In genomic region chr1:93344886-93345632, GRCh38 we compare ENCODE assay signal across 8 cellular contexts. TPM values are rescaled to one million over a fixed set of nuclear protein-coding genes. Genes with fewer than 3 reads are reported as not detected.
A peak's percentile ranks its signal among the peaks of the same experiment; 100 is the strongest.
DNase-seq lines count a peak whose midpoint lies in the region; ATAC-seq and TF ChIP-seq lines count a peak whose summit lies in the region.

No MANE protein-coding gene starts in this region.

- H3K4me3 ChIP-seq in dorsolateral prefrontal cortex, result peak overlapping the region; percentile 64 to 100 (median 91)
- H3K4me3 ChIP-seq in mucosa of descending colon, result peak overlapping the region; percentile 88

- H3K36me3 ChIP-seq in mucosa of descending colon (ENCODE audit: low read depth), result no peaks in the 10 kb centered on the region

- DNase-seq in COLO829 (ENCODE audit: low spot score), result peak; percentile 12
- peak; percentile 77 for DNase-seq in OCI-M1 (lab: John Stamatoyannopoulos, UW)
- DNase-seq in dorsolateral prefrontal cortex, result no peak
- DNase-seq in mucosa of descending colon, result no peak
- DNase-seq in kidney tubule cell (ENCODE audit: low spot score), result no peak
- DNase-seq in effector CD8-positive, alpha-beta T cell (lab: John Stamatoyannopoulos, UW), result no peak

- ATAC-seq in GM21619 (IDR thresholded peaks at IDR 0.05; ENCODE audit: unreplicated experiment) (peak; percentile 1), mucosa of descending colon (peak; percentile 4), HG03159 (IDR thresholded peaks at IDR 0.05; ENCODE audit: unreplicated experiment) (no peak)

- H3K27me3 ChIP-seq in dorsolateral prefrontal cortex, result no peaks in the 10 kb centered on the region

- H3K9me3 ChIP-seq in mucosa of descending colon, result no peaks in the 10 kb centered on the region

- TF ChIP-seq CTCF in dorsolateral prefrontal cortex (IDR thresholded peaks at IDR 0.05 in 54 of 56, conservative IDR thresholded peaks at IDR 0.05 in 2 of 56; ENCODE audit: low read depth in 1 of 56, partially characterized antibody in 56 of 56), result no peak
- no peak for TF ChIP-seq CTCF in mucosa of descending colon (IDR thresholded peaks at IDR 0.05)

- peak overlapping the region; percentile 70 to 98 (median 94) for H3K27ac ChIP-seq in dorsolateral prefrontal cortex

- intact Hi-C loops in dorsolateral prefrontal cortex (cut with DNase I), result loop anchor here (2.0 to 5.0 kb wide), 3 partner anchors 163 to 502 kb away; partner anchors contain the start of genes CCDC18 (in 1 of the 2), MTF2 (in 1 of the 2) and TMED5 (in 1 of the 2)
- intact Hi-C loops in mucosa of descending colon (cut with DNase I, micrococcal nuclease), result no loop called here

- peaks cover 17% of the 10 kb centered on the region for H3K4me1 ChIP-seq in mucosa of descending colon (ENCODE audit: low read depth)

RNA-seq across cellular contexts. Expression of gene DR1, which starts 0.6 kb away (rescaled TPM):
- 10 to 100 TPM; 27.3 to 45.6 (median 35.4) TPM for total RNA-seq in dorsolateral prefrontal cortex
- total RNA-seq in mucosa of descending colon, result 10 to 100 TPM; 45.1 to 50.3 (median 47.4) TPM

Comparison
In these comparisons a context has a peak if more than half of its experiments do, and no peak if none do; other contexts are left out.
1. DNase-seq: peak in COLO829 (single experiment) and OCI-M1 (single experiment); none in dorsolateral prefrontal cortex (0 of 10), mucosa of descending colon (0 of 3), kidney tubule cell (single experiment) and effector CD8-positive, alpha-beta T cell (single experiment).
2. intact Hi-C loops: an anchor here in dorsolateral prefrontal cortex (2.0 to 5.0 kb wide); none called in mucosa of descending colon.